ENCODE assay signal across 7 cellular contexts in genomic region chr11:25615841-25616240, GRCh38.
"Had no signal": no experiment of that assay in that cellular context is flagged by ENCODE, and none has a peak within 500 bp of the region (broad histone marks: within the 10 kb centered on the region; RNA-seq: fewer than 3 reads in every experiment).

No MANE protein-coding gene starts in this region.

- H3K36me3 Mint-ChIP-seq: IgD-negative memory B cell had no signal

- H3K4me1 Mint-ChIP-seq: IgD-negative memory B cell had no signal

- H3K27me3 Mint-ChIP-seq: IgD-negative memory B cell had no signal

- H3K27ac Mint-ChIP-seq: HFFc6, IgD-negative memory B cell had no signal

- H3K4me3 ChIP-seq: HAP-1 had no signal

- DNase-seq: GOT3, H7, HFFc6, KBM-7 had no signal

- ATAC-seq: HCT116 had no signal

- H3K4me3 Mint-ChIP-seq: HFFc6, IgD-negative memory B cell had no signal

- H3K36me3 ChIP-seq: HAP-1 had no signal

- H3K4me1 ChIP-seq: HAP-1 had no signal
